In the genomic region with DNA sequence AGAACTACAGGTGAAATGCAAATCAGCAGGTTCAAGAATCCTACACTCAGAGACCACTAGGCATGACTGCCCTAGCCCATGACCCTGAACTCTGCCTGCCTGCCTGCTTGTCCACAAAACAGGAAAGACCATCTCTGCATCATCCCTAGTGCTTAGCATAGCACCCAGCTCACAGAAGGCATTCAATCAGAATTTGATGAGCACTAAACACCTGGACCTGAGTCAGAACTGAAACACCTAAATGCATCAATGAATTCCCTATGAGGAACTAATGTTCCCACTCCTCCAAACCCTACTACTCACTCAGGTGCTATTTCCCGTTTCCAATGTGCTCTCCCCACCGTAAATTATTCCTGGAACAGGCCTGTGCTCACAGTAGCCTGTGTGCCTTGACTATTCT, we compare ENCODE assay signal across 29 cellular contexts.
"Had no signal": no experiment of that assay in that cellular context is flagged by ENCODE, and none has a peak within 500 bp of the region (broad histone marks: within the 10 kb centered on the region; RNA-seq: fewer than 3 reads in every experiment).

No MANE protein-coding gene starts in this region.

- H3K9me3 Mint-ChIP-seq: activated CD4-positive, alpha-beta memory T cell treated with anti-CD3 and anti-CD28 coated beads, Interleukin-2, amount 10 ng/mL, durations not matched to agents 7 days and 5 days; activated CD4-positive, alpha-beta T cell treated with anti-CD3 and anti-CD28 coated beads, Interleukin-2, amount 10 ng/mL, durations not matched to agents 7 days and 5 days; activated naive CD4-positive, alpha-beta T cell treated with anti-CD3 and anti-CD28 coated beads, Interleukin-2, amount 50 U/mL, for 72 hours; central memory CD8-positive, alpha-beta T cell; dendritic cell treated with granulocyte-macrophage colony-stimulating factor and Interleukin-4, amounts not matched to agents 40 ng/mL and 50 ng/mL, for 4 days had no signal

- H3K4me3 ChIP-seq: ascending aorta, coronary artery, dorsolateral prefrontal cortex, esophagus muscularis mucosa, gastroesophageal sphincter, heart right ventricle had no signal

- H3K4me3 Mint-ChIP-seq: activated CD4-positive, alpha-beta memory T cell treated with anti-CD3 and anti-CD28 coated beads, Interleukin-2, amount 10 ng/mL, durations not matched to agents 7 days and 5 days; activated CD4-positive, alpha-beta T cell treated with anti-CD3 and anti-CD28 coated beads, Interleukin-2, amount 10 ng/mL, durations not matched to agents 7 days and 5 days; activated CD8-positive, alpha-beta memory T cell treated with anti-CD3 and anti-CD28 coated beads, Interleukin-2, amount 10 ng/mL, durations not matched to agents 7 days and 5 days; activated naive CD4-positive, alpha-beta T cell treated with anti-CD3 and anti-CD28 coated beads, Interleukin-2, amount 10 ng/mL, durations not matched to agents 7 days and 5 days; activated naive CD8-positive, alpha-beta T cell treated with anti-CD3 and anti-CD28 coated beads, Interleukin-2, amount 10 ng/mL, durations not matched to agents 7 days and 5 days; brain; central memory CD8-positive, alpha-beta T cell; dendritic cell treated with granulocyte-macrophage colony-stimulating factor and Interleukin-4, amounts not matched to agents 40 ng/mL and 50 ng/mL, for 4 days; endodermal cell; T-helper 17 cell had no signal

- H3K4me1 ChIP-seq: ascending aorta, esophagus muscularis mucosa, gastroesophageal sphincter, heart right ventricle had no signal

- H3K9me3 ChIP-seq: ascending aorta, esophagus muscularis mucosa, gastroesophageal sphincter had no signal

- H3K27ac Mint-ChIP-seq: activated CD4-positive, alpha-beta memory T cell treated with anti-CD3 and anti-CD28 coated beads, Interleukin-2, amount 10 ng/mL, durations not matched to agents 7 days and 5 days; activated CD4-positive, alpha-beta T cell treated with anti-CD3 and anti-CD28 coated beads, Interleukin-2, amount 10 ng/mL, durations not matched to agents 7 days and 5 days; activated CD8-positive, alpha-beta memory T cell treated with anti-CD3 and anti-CD28 coated beads, Interleukin-2, amount 10 ng/mL, durations not matched to agents 7 days and 5 days; activated naive CD4-positive, alpha-beta T cell treated with anti-CD3 and anti-CD28 coated beads, Interleukin-2, amount 10 ng/mL, durations not matched to agents 7 days and 5 days; activated naive CD8-positive, alpha-beta T cell treated with anti-CD3 and anti-CD28 coated beads, Interleukin-2, amount 10 ng/mL, durations not matched to agents 7 days and 5 days; brain; dendritic cell treated with granulocyte-macrophage colony-stimulating factor and Interleukin-4, amounts not matched to agents 40 ng/mL and 50 ng/mL, for 4 days; endodermal cell; T-helper 17 cell had no signal

- H3K4me1 Mint-ChIP-seq: brain had no signal

- H3K27me3 Mint-ChIP-seq: activated CD4-positive, alpha-beta memory T cell treated with anti-CD3 and anti-CD28 coated beads, Interleukin-2, amount 10 ng/mL, durations not matched to agents 7 days and 5 days; activated CD4-positive, alpha-beta T cell treated with anti-CD3 and anti-CD28 coated beads, Interleukin-2, amount 10 ng/mL, durations not matched to agents 7 days and 5 days; activated CD8-positive, alpha-beta memory T cell treated with anti-CD3 and anti-CD28 coated beads, Interleukin-2, amount 10 ng/mL, durations not matched to agents 7 days and 5 days; activated naive CD4-positive, alpha-beta T cell treated with anti-CD3 and anti-CD28 coated beads, Interleukin-2, amount 10 ng/mL, durations not matched to agents 7 days and 5 days; activated naive CD8-positive, alpha-beta T cell treated with anti-CD3 and anti-CD28 coated beads, Interleukin-2, amount 10 ng/mL, durations not matched to agents 7 days and 5 days; brain; central memory CD8-positive, alpha-beta T cell; dendritic cell treated with granulocyte-macrophage colony-stimulating factor and Interleukin-4, amounts not matched to agents 40 ng/mL and 50 ng/mL, for 4 days; T-helper 17 cell had no signal

- H3K27me3 ChIP-seq: ascending aorta, dorsolateral prefrontal cortex, esophagus muscularis mucosa, gastroesophageal sphincter, heart right ventricle had no signal

- H3K27ac ChIP-seq: ascending aorta, coronary artery, dorsolateral prefrontal cortex, esophagus muscularis mucosa, gastroesophageal sphincter, heart right ventricle had no signal

- ATAC-seq: activated CD8-positive, alpha-beta memory T cell treated with anti-CD3 and anti-CD28 coated beads, Interleukin-2, amount 10 ng/mL, durations not matched to agents 7 days and 5 days; activated naive CD4-positive, alpha-beta T cell treated with anti-CD3 and anti-CD28 coated beads, Interleukin-2, amount 50 U/mL, for 72 hours; gastroesophageal sphincter; heart right ventricle; T-helper 17 cell had no signal

- DNase-seq: activated CD4-positive, alpha-beta memory T cell treated with anti-CD3 and anti-CD28 coated beads, Interleukin-2, amount 10 ng/mL, durations not matched to agents 7 days and 5 days; activated CD4-positive, alpha-beta T cell treated with anti-CD3 and anti-CD28 coated beads for 1 hour; activated CD4-positive, alpha-beta T cell treated with anti-CD3 and anti-CD28 coated beads for 4 hours; activated CD4-positive, alpha-beta T cell treated with anti-CD3 and anti-CD28 coated beads, Interleukin-2, amount 10 ng/mL, durations not matched to agents 7 days and 5 days; activated CD4-positive, alpha-beta T cell treated with anti-CD3 and anti-CD28 coated beads, Interleukin-2, amount 50 U/mL, for 4 hours; activated CD4-positive, CD25-positive, alpha-beta regulatory T cell; activated CD8-positive, alpha-beta memory T cell treated with anti-CD3 and anti-CD28 coated beads, Interleukin-2, amount 10 ng/mL, durations not matched to agents 7 days and 5 days; activated CD8-positive, alpha-beta memory T cell treated with anti-CD3 and anti-CD28 coated beads, Interleukin-2, amount 50 U/mL, for 4 hours; activated gamma-delta T cell; activated naive CD4-positive, alpha-beta T cell; activated naive CD4-positive, alpha-beta T cell treated with anti-CD3 and anti-CD28 coated beads, Interleukin-2, amount 10 ng/mL, durations not matched to agents 7 days and 5 days; activated naive CD8-positive, alpha-beta T cell treated with anti-CD3 and anti-CD28 coated beads, Interleukin-2, amount 10 ng/mL, durations not matched to agents 7 days and 5 days; activated T-cell treated with anti-CD3 and anti-CD28 coated beads, Interleukin-2, amount 50 U/mL, for 48 hours; dorsolateral prefrontal cortex; effector memory CD4-positive, alpha-beta T cell; endodermal cell; erythroblast; foreskin melanocyte; heart right ventricle; T-helper 1 cell; T-helper 17 cell had no signal
